23 cellular contexts compared by ENCODE assay signal in genomic region chr15:97747342-97747741, GRCh38.
"Had no signal": no experiment of that assay in that cellular context is flagged by ENCODE, and none has a peak within 500 bp of the region (broad histone marks: within the 10 kb centered on the region; RNA-seq: fewer than 3 reads in every experiment).

No MANE protein-coding gene starts in this region.

- DNase-seq: activated CD4-positive, alpha-beta memory T cell treated with anti-CD3 and anti-CD28 coated beads for 36 hours; activated CD4-positive, alpha-beta T cell treated with anti-CD3 and anti-CD28 coated beads for 48 hours; activated naive CD4-positive, alpha-beta T cell treated with Interleukin-2 at 50 U/mL for 16 hours; activated naive CD8-positive, alpha-beta T cell treated with anti-CD3 and anti-CD28 coated beads, Interleukin-2, amount 10 ng/mL, durations not matched to agents 7 days and 5 days; activated T-cell treated with anti-CD3 and anti-CD28 coated beads, Interleukin-2, amount 50 U/mL, for 48 hours; amniotic stem cell; immature natural killer cell; kidney glomerular epithelial cell; left lung; naive thymus-derived CD8-positive, alpha-beta T cell; small intestine; stimulated activated CD4-positive, alpha-beta T cell treated with anti-CD3 and anti-CD28 coated beads, Interleukin-2, amount 100 ng/mL, for 24 hours; stimulated activated naive CD8-positive, alpha-beta T cell treated with anti-CD3 and anti-CD28 coated beads, Interleukin-15, amount 100 ng/mL, for 72 hours; T1000; tibial artery had no signal

- H3K4me1 ChIP-seq: breast epithelium, left lung, tibial artery, vagina had no signal

- H3K36me3 Mint-ChIP-seq: activated CD4-positive, alpha-beta memory T cell treated with anti-CD3 and anti-CD28 coated beads for 36 hours; activated naive CD8-positive, alpha-beta T cell treated with anti-CD3 and anti-CD28 coated beads, Interleukin-2, amount 10 ng/mL, durations not matched to agents 7 days and 5 days; immature natural killer cell; mesothelial cell of epicardium; naive thymus-derived CD8-positive, alpha-beta T cell; stimulated activated effector memory CD8-positive, alpha-beta T cell treated with anti-CD3 and anti-CD28 coated beads, Interleukin-12 subunit alpha, Interleukin-12 subunit beta, amount 100 ng/mL, for 72 hours had no signal

- H3K4me3 ChIP-seq: breast epithelium, left lung, lung, tibial artery, vagina had no signal

- H3K9me3 ChIP-seq: left lung, tibial artery, vagina had no signal

- H3K4me1 Mint-ChIP-seq: activated naive CD8-positive, alpha-beta T cell treated with anti-CD3 and anti-CD28 coated beads, Interleukin-2, amount 10 ng/mL, durations not matched to agents 7 days and 5 days; central memory CD8-positive, alpha-beta T cell; immature natural killer cell; mesothelial cell of epicardium; naive thymus-derived CD8-positive, alpha-beta T cell; stimulated activated effector memory CD8-positive, alpha-beta T cell treated with anti-CD3 and anti-CD28 coated beads, Interleukin-12 subunit alpha, Interleukin-12 subunit beta, amount 100 ng/mL, for 72 hours; stimulated activated naive CD8-positive, alpha-beta T cell treated with anti-CD3 and anti-CD28 coated beads, Interleukin-15, amount 100 ng/mL, for 72 hours had no signal

- ATAC-seq: left lung; naive thymus-derived CD8-positive, alpha-beta T cell; sciatic nerve; stimulated activated effector memory CD8-positive, alpha-beta T cell treated with anti-CD3 and anti-CD28 coated beads, Interleukin-12 subunit alpha, Interleukin-12 subunit beta, amount 100 ng/mL, for 72 hours; stimulated activated naive CD8-positive, alpha-beta T cell treated with anti-CD3 and anti-CD28 coated beads, Interleukin-15, amount 100 ng/mL, for 72 hours had no signal

- H3K4me3 Mint-ChIP-seq: activated CD4-positive, alpha-beta memory T cell treated with anti-CD3 and anti-CD28 coated beads for 36 hours; activated naive CD8-positive, alpha-beta T cell treated with anti-CD3 and anti-CD28 coated beads, Interleukin-2, amount 10 ng/mL, durations not matched to agents 7 days and 5 days; central memory CD8-positive, alpha-beta T cell; immature natural killer cell; mesothelial cell of epicardium; naive thymus-derived CD8-positive, alpha-beta T cell; stimulated activated effector memory CD8-positive, alpha-beta T cell treated with anti-CD3 and anti-CD28 coated beads, Interleukin-12 subunit alpha, Interleukin-12 subunit beta, amount 100 ng/mL, for 72 hours; stimulated activated naive CD8-positive, alpha-beta T cell treated with anti-CD3 and anti-CD28 coated beads, Interleukin-15, amount 100 ng/mL, for 72 hours had no signal

- H3K27ac ChIP-seq: breast epithelium, epithelial cell of prostate, left lung, tibial artery, vagina had no signal

- H3K27ac Mint-ChIP-seq: activated CD4-positive, alpha-beta memory T cell treated with anti-CD3 and anti-CD28 coated beads for 36 hours; activated naive CD8-positive, alpha-beta T cell treated with anti-CD3 and anti-CD28 coated beads, Interleukin-2, amount 10 ng/mL, durations not matched to agents 7 days and 5 days; immature natural killer cell; mesothelial cell of epicardium; naive thymus-derived CD8-positive, alpha-beta T cell; stimulated activated effector memory CD8-positive, alpha-beta T cell treated with anti-CD3 and anti-CD28 coated beads, Interleukin-12 subunit alpha, Interleukin-12 subunit beta, amount 100 ng/mL, for 72 hours; stimulated activated naive CD8-positive, alpha-beta T cell treated with anti-CD3 and anti-CD28 coated beads, Interleukin-15, amount 100 ng/mL, for 72 hours had no signal

- H3K9me3 Mint-ChIP-seq: activated CD4-positive, alpha-beta memory T cell treated with anti-CD3 and anti-CD28 coated beads for 36 hours; activated naive CD8-positive, alpha-beta T cell treated with anti-CD3 and anti-CD28 coated beads, Interleukin-2, amount 10 ng/mL, durations not matched to agents 7 days and 5 days; central memory CD8-positive, alpha-beta T cell; stimulated activated effector memory CD8-positive, alpha-beta T cell treated with anti-CD3 and anti-CD28 coated beads, Interleukin-12 subunit alpha, Interleukin-12 subunit beta, amount 100 ng/mL, for 72 hours; stimulated activated naive CD8-positive, alpha-beta T cell treated with anti-CD3 and anti-CD28 coated beads, Interleukin-15, amount 100 ng/mL, for 72 hours had no signal

- H3K27me3 ChIP-seq: left lung, tibial artery, vagina had no signal

- H3K36me3 ChIP-seq: breast epithelium, left lung, tibial artery, vagina had no signal

- H3K27me3 Mint-ChIP-seq: activated naive CD8-positive, alpha-beta T cell treated with anti-CD3 and anti-CD28 coated beads, Interleukin-2, amount 10 ng/mL, durations not matched to agents 7 days and 5 days; central memory CD8-positive, alpha-beta T cell had no signal
